Comparison of ENCODE assay signal across 1 cellular context in genomic region chr2:171923206-171923605, GRCh38.
TF ChIP-seq lines count a peak whose summit lies in the region.

No MANE protein-coding gene starts in this region.

TF ChIP-seq in endothelial cell of umbilical vein, 7 proteins besides CTCF, POLR2A, EP300 and RAD21 (continued from another document):
- no peak for TF ChIP-seq MYC (IDR thresholded peaks at IDR 0.05; ENCODE audit: low read depth, low read length)
- TF ChIP-seq JUN (IDR thresholded peaks at IDR 0.05; ENCODE audit: borderline replicate concordance, insufficient read depth, insufficient read length, low read depth), result no peak
TF ChIP-seq in endothelial cell of umbilical vein: peak in this region for 0.
